23 cellular contexts compared by ENCODE assay signal in genomic region chr2:112148477-112148876, GRCh38. TPM values are rescaled to one million over a fixed set of nuclear protein-coding genes. Genes with fewer than 3 reads are reported as not detected.
DNase-seq lines count a peak whose midpoint lies in the region; ATAC-seq and TF ChIP-seq lines count a peak whose summit lies in the region.
"Had no signal": no experiment of that assay in that cellular context is flagged by ENCODE, and none has a peak within 500 bp of the region (broad histone marks: within the 10 kb centered on the region; RNA-seq: fewer than 3 reads in every experiment).

No MANE protein-coding gene starts in this region.

- intact Hi-C loops in CD14-positive monocyte (cut with micrococcal nuclease), result no loop called here

- ATAC-seq in left lobe of liver, result no peak
- no peak for ATAC-seq in stimulated activated naive B cell treated with anti-CD40 and anti-IgM and Interleukin-4, amounts not matched to agents 10 μg/mL and 1 μg/mL and 100 μg/mL, for 72 hours (replicated peaks)
- no peak for ATAC-seq in natural killer cell treated with Interleukin-12 subunit alpha and Interleukin-12 subunit beta and Interleukin-15 and Interleukin-18, amount 100 ng/mL, for 72 hours
- ATAC-seq: gastroesophageal sphincter, K562, lower lobe of right lung, SK-N-SH treated with all-trans-retinoic acid at 6 μM for 48 hours had no signal

- no peaks in the 10 kb centered on the region for H3K79me2 ChIP-seq in GM23248 (ENCODE audit: insufficient read depth)

- H3K27ac ChIP-seq in GM23248, result no peak overlapping the region
- H3K27ac ChIP-seq: adrenal gland, esophagus squamous epithelium, gastroesophageal sphincter, lower lobe of right lung, neural progenitor cell, prostate gland, thoracic aorta had no signal

- no peaks in the 10 kb centered on the region for H3K36me3 ChIP-seq in GM23248 (ENCODE audit: low read depth)
- H3K36me3 ChIP-seq: adrenal gland, esophagus squamous epithelium, gastroesophageal sphincter, lower lobe of right lung, neural progenitor cell, prostate gland, thoracic aorta had no signal

- H3K9me3 Mint-ChIP-seq in CD14-positive monocyte, result peaks cover 0 to 5% (median 0%) of the 10 kb centered on the region in 7 donors
- no peaks in the 10 kb centered on the region for H3K9me3 Mint-ChIP-seq in stimulated activated naive B cell treated with anti-CD40 and anti-IgM and Interleukin-4, amounts not matched to agents 10 μg/mL and 1 μg/mL and 100 μg/mL, for 72 hours
- H3K9me3 Mint-ChIP-seq in natural killer cell treated with Interleukin-12 subunit alpha and Interleukin-12 subunit beta and Interleukin-15 and Interleukin-18, amount 100 ng/mL, for 72 hours, result no peaks in the 10 kb centered on the region
- H3K9me3 Mint-ChIP-seq: brain; CD8-positive, alpha-beta memory T cell; neural progenitor cell had no signal

- no peak overlapping the region for H3K4me3 ChIP-seq in GM23248
- H3K4me3 ChIP-seq: adrenal gland, esophagus squamous epithelium, gastroesophageal sphincter, K562, lower lobe of right lung, neural progenitor cell, prostate gland, thoracic aorta had no signal

- no peaks in the 10 kb centered on the region for H3K9me2 ChIP-seq in GM23248 (ENCODE audit: insufficient read depth)

- 35 to 38% methylated on average over 2 of the region's 2 CpGs for WGBS in GM23248 (ENCODE audit: low coverage in 1 of 2, low lambda C conversion rate in 2 of 2, missing lambda C conversion rate in 2 of 2), 2 experiments

- DNase-seq in CD14-positive monocyte (ENCODE audit: low spot score) (peak; percentile 32), GM23248 (peak; percentile 39), left lobe of liver (ENCODE audit: low spot score) (peak; percentile 31), D341Med (ENCODE audit: low spot score) (no peak)
- no peak for DNase-seq in stimulated activated naive B cell treated with anti-CD40 and anti-IgM and Interleukin-4, amounts not matched to agents 10 μg/mL and 1 μg/mL and 100 μg/mL, for 72 hours
- DNase-seq in stimulated activated CD4-positive, alpha-beta T cell treated with anti-CD3 and anti-CD28 coated beads, Interleukin-4, amount 100 ng/mL, for 4 hours, result no peak
- no peak for DNase-seq in natural killer cell treated with Interleukin-12 subunit alpha and Interleukin-12 subunit beta and Interleukin-15 and Interleukin-18, amount 100 ng/mL, for 72 hours (ENCODE audit: low spot score)
- DNase-seq: activated T-cell treated with anti-CD3 and anti-CD28 coated beads for 4 hours; CD8-positive, alpha-beta memory T cell; esophagus squamous epithelium; GOT3; islet precursor cell; lower lobe of right lung; MM.1S; NCI-H1436 had no signal

- no peak overlapping the region for H3K9ac ChIP-seq in GM23248
- H3K9ac ChIP-seq: neural progenitor cell had no signal

- H3K36me3 Mint-ChIP-seq in CD14-positive monocyte, result no peaks in the 10 kb centered on the region
- no peaks in the 10 kb centered on the region for H3K36me3 Mint-ChIP-seq in stimulated activated naive B cell treated with anti-CD40 and anti-IgM and Interleukin-4, amounts not matched to agents 10 μg/mL and 1 μg/mL and 100 μg/mL, for 72 hours
- H3K36me3 Mint-ChIP-seq in natural killer cell treated with Interleukin-12 subunit alpha and Interleukin-12 subunit beta and Interleukin-15 and Interleukin-18, amount 100 ng/mL, for 72 hours, result no peaks in the 10 kb centered on the region
- H3K36me3 Mint-ChIP-seq: brain; CD8-positive, alpha-beta memory T cell had no signal

- no peaks in the 10 kb centered on the region for H4K20me1 ChIP-seq in GM23248 (ENCODE audit: insufficient read depth)

- no peaks in the 10 kb centered on the region for H3K27me3 ChIP-seq in GM23248 (replicated peaks; ENCODE audit: insufficient read depth)
- H3K27me3 ChIP-seq: adrenal gland, esophagus squamous epithelium, gastroesophageal sphincter, neural progenitor cell had no signal

- H3F3A ChIP-seq in GM23248 (ENCODE audit: insufficient read depth), result peaks cover 33% of the 10 kb centered on the region

- H3K4me3 Mint-ChIP-seq in CD14-positive monocyte, result no peak overlapping the region
- H3K4me3 Mint-ChIP-seq in stimulated activated naive B cell treated with anti-CD40 and anti-IgM and Interleukin-4, amounts not matched to agents 10 μg/mL and 1 μg/mL and 100 μg/mL, for 72 hours, result no peak overlapping the region
- H3K4me3 Mint-ChIP-seq in natural killer cell treated with Interleukin-12 subunit alpha and Interleukin-12 subunit beta and Interleukin-15 and Interleukin-18, amount 100 ng/mL, for 72 hours, result no peak overlapping the region
- H3K4me3 Mint-ChIP-seq: brain; CD8-positive, alpha-beta memory T cell; neural progenitor cell had no signal

- H3K9me3 ChIP-seq in GM23248 (ENCODE audit: low read depth), result no peaks in the 10 kb centered on the region
- H3K9me3 ChIP-seq: adrenal gland, esophagus squamous epithelium, gastroesophageal sphincter, lower lobe of right lung, prostate gland, thoracic aorta had no signal

- no peaks in the 10 kb centered on the region for H3K4me1 Mint-ChIP-seq in CD14-positive monocyte
- H3K4me1 Mint-ChIP-seq in stimulated activated naive B cell treated with anti-CD40 and anti-IgM and Interleukin-4, amounts not matched to agents 10 μg/mL and 1 μg/mL and 100 μg/mL, for 72 hours, result peaks cover 0 to 4% of the 10 kb centered on the region in 2 donors
- no peaks in the 10 kb centered on the region for H3K4me1 Mint-ChIP-seq in natural killer cell treated with Interleukin-12 subunit alpha and Interleukin-12 subunit beta and Interleukin-15 and Interleukin-18, amount 100 ng/mL, for 72 hours (ENCODE audit: low read depth in 2 of 2)
- H3K4me1 Mint-ChIP-seq: brain; CD8-positive, alpha-beta memory T cell had no signal

- TF ChIP-seq CTCF in CD14-positive monocyte (IDR thresholded peaks at IDR 0.05), result no peak

- H3K4me2 ChIP-seq in GM23248 (ENCODE audit: unreplicated experiment), result no peak overlapping the region
- H3K4me2 ChIP-seq: neural progenitor cell had no signal

- in situ Hi-C loops in GM23248 (cut with MboI), result no loop called here

- H2AFZ ChIP-seq in GM23248, result peak overlapping the region; percentile 57; the same call in 1 of the 2 replicates
- H2AFZ ChIP-seq: neural progenitor cell had no signal

- H3K27ac Mint-ChIP-seq in CD14-positive monocyte, result no peak overlapping the region
- peak overlapping the region; percentile 69 for H3K27ac Mint-ChIP-seq in stimulated activated naive B cell treated with anti-CD40 and anti-IgM and Interleukin-4, amounts not matched to agents 10 μg/mL and 1 μg/mL and 100 μg/mL, for 72 hours
- H3K27ac Mint-ChIP-seq in natural killer cell treated with Interleukin-12 subunit alpha and Interleukin-12 subunit beta and Interleukin-15 and Interleukin-18, amount 100 ng/mL, for 72 hours, result no peak overlapping the region
- H3K27ac Mint-ChIP-seq: neural progenitor cell had no signal

- peaks cover 11 to 12% (median 12%) of the 10 kb centered on the region in 3 donors for H3K27me3 Mint-ChIP-seq in CD14-positive monocyte (ENCODE audit: low read depth in 3 of 3)
- H3K27me3 Mint-ChIP-seq in stimulated activated naive B cell treated with anti-CD40 and anti-IgM and Interleukin-4, amounts not matched to agents 10 μg/mL and 1 μg/mL and 100 μg/mL, for 72 hours, result peaks cover 9% of the 10 kb centered on the region in 2 donors
- peaks cover 0 to 2% of the 10 kb centered on the region in 2 donors for H3K27me3 Mint-ChIP-seq in natural killer cell treated with Interleukin-12 subunit alpha and Interleukin-12 subunit beta and Interleukin-15 and Interleukin-18, amount 100 ng/mL, for 72 hours
- H3K27me3 Mint-ChIP-seq: brain had no signal

- peaks cover 45% of the 10 kb centered on the region for H3K4me1 ChIP-seq in GM23248 (ENCODE audit: insufficient read depth)
- H3K4me1 ChIP-seq: adrenal gland, esophagus squamous epithelium, gastroesophageal sphincter, lower lobe of right lung, prostate gland had no signal

RNA-seq across cellular contexts. Expression of gene FBLN7, which starts 10.3 kb away (rescaled TPM):
- polyA plus RNA-seq in CD14-positive monocyte (not detected), GM23248 (2016; fragmentation: Nextera tagmentation; extraction: Ambion mirVana) (1.6 and 1.8 TPM in 2 replicates)
- 0.11 and 0.13 TPM in 2 replicates for total RNA-seq in GM23248 (2014; rRNA removed; shearing (Covaris generic))
- total RNA-seq in left lobe of liver, result 5.1 TPM
- total RNA-seq in natural killer cell treated with Interleukin-12 subunit alpha and Interleukin-12 subunit beta and Interleukin-15 and Interleukin-18, amount 100 ng/mL, for 72 hours, result under 1 TPM; 0.38 to 0.61 TPM
- polyA plus RNA-seq: K562 had no signal

Comparison
In these comparisons a context has a peak if more than half of its experiments do, and no peak if none do; other contexts are left out.
1. DNase-seq: peak in CD14-positive monocyte (single experiment), GM23248 (single experiment) and left lobe of liver (single experiment); none in stimulated activated naive B cell treated with anti-CD40 and anti-IgM and Interleukin-4, amounts not matched to agents 10 μg/mL and 1 μg/mL and 100 μg/mL, for 72 hours (single experiment), stimulated activated CD4-positive, alpha-beta T cell treated with anti-CD3 and anti-CD28 coated beads, Interleukin-4, amount 100 ng/mL, for 4 hours (0 of 2), D341Med (single experiment) and natural killer cell treated with Interleukin-12 subunit alpha and Interleukin-12 subunit beta and Interleukin-15 and Interleukin-18, amount 100 ng/mL, for 72 hours (single experiment).